ENCODE assay signal across 24 cellular contexts in the genomic region with DNA sequence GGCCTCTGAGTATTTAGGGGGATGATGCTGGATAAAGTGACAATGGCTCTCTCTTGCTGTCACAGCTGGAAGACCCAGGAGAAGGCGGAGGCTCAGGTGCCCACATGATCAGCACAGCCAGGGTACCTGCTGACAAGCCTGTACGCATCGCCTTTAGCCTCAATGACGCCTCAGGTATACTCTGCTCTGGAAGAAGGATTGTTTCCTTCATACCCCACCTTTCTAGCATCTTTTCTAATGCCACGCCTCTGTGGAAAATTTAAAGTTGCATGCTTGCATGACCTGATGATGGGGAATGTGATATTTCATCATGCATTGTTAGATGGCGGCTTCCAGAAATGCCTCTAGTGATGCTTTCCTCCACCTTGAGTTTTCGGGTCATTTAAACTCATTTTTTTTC. TPM values are rescaled to one million over a fixed set of nuclear protein-coding genes. Genes with fewer than 3 reads are reported as not detected.
A peak's percentile ranks its signal among the peaks of the same experiment; 100 is the strongest.
DNase-seq lines count a peak whose midpoint lies in the region; ATAC-seq and TF ChIP-seq lines count a peak whose summit lies in the region.
"Had no signal": no experiment of that assay in that cellular context is flagged by ENCODE, and none has a peak within 500 bp of the region (broad histone marks: within the 10 kb centered on the region; RNA-seq: fewer than 3 reads in every experiment).

No MANE protein-coding gene starts in this region.

- H3K23ac ChIP-seq in mesenchymal stem cell (ENCODE audit: low read length in 2 of 2) (no peak overlapping the region), trophoblast cell (ENCODE audit: low read length) (no peak overlapping the region)

- H3K36me3 ChIP-seq in GM23338 (ENCODE audit: insufficient read depth) (no peaks in the 10 kb centered on the region), mesenchymal stem cell (ENCODE audit: control insufficient read depth in 1 of 2, insufficient read depth in 2 of 2, low read depth in 1 of 2, low read length in 2 of 2) (peaks cover 4 to 8% of the 10 kb centered on the region in 2 experiments), trophoblast cell (ENCODE audit: control insufficient read depth in 1 of 2, insufficient read depth in 2 of 2, low read length in 2 of 2) (no peaks in the 10 kb centered on the region)
- H3K36me3 ChIP-seq: BE2C; BLaER1 treated with 17β-estradiol and CSF1 and Interleukin-3, amounts not matched to agents 10 nM and 100 nM; HAP-1 had no signal

- DNase-seq in GM23338 (ENCODE audit: low spot score): no peak
- DNase-seq in NCI-H226: peak; percentile 12
- no peak for DNase-seq in mesenchymal stem cell
- peak; percentile 86 to 97 for DNase-seq in trophoblast cell
- DNase-seq in omental fat pad (ENCODE audit: low spot score): no peak
- no peak for DNase-seq in NAMALWA (ENCODE audit: low spot score)
- no peak for DNase-seq in NCI-H2107 (lab: John Stamatoyannopoulos, UW)
- no peak for DNase-seq in activated naive CD4-positive, alpha-beta T cell treated with anti-CD3 and anti-CD28 coated beads for 36 hours
- DNase-seq: 8988T; ACHN; AML-193; BE2C; CD4-positive, alpha-beta T cell; CD8-positive, alpha-beta memory T cell; DMS 273 treated with DMSO at 0.1 percent for 48 hours; EL; GDM1; GOT3; HFFc6 had no signal

- H3F3A ChIP-seq in GM23338 (replicated peaks; ENCODE audit: low read depth): no peaks in the 10 kb centered on the region

- H2BK12ac ChIP-seq in mesenchymal stem cell (ENCODE audit: low read length in 2 of 2) (peak overlapping the region in 1 of 2 experiments; percentile 21), trophoblast cell (ENCODE audit: low read length) (no peak overlapping the region)

- H3K14ac ChIP-seq in mesenchymal stem cell (ENCODE audit: low read length in 2 of 2): no peak overlapping the region
- H3K14ac ChIP-seq in trophoblast cell (ENCODE audit: low read length): no peak overlapping the region

- H3K9me3 Mint-ChIP-seq in GM23338: peaks cover 3% of the 10 kb centered on the region; the same call in 1 of the 3 replicates
- H3K9me3 Mint-ChIP-seq in activated naive CD4-positive, alpha-beta T cell treated with anti-CD3 and anti-CD28 coated beads for 36 hours: peaks cover 3% of the 10 kb centered on the region
- H3K9me3 Mint-ChIP-seq: HFFc6 had no signal

- no peak overlapping the region for H3K4me2 ChIP-seq in GM23338
- H3K4me2 ChIP-seq in mesenchymal stem cell (ENCODE audit: low read length, poor library complexity, severe bottlenecking): peak overlapping the region; percentile 34
- H3K4me2 ChIP-seq in trophoblast cell (ENCODE audit: low read length): no peak overlapping the region
- H3K4me2 ChIP-seq: A549; BLaER1 treated with 17β-estradiol and CSF1 and Interleukin-3, amounts not matched to agents 10 nM and 100 nM had no signal

- WGBS in mesenchymal stem cell: 86% methylated on average over 3 of the region's 7 CpGs
- no CpG with 5 or more reads among the region's 7 CpGs for WGBS in trophoblast cell (ENCODE audit: extremely low coverage, insufficient coverage, insufficient read length)

- intact Hi-C loops in activated naive CD4-positive, alpha-beta T cell treated with anti-CD3 and anti-CD28 coated beads for 36 hours (cut with micrococcal nuclease): no loop called here

- H3K27me3 Mint-ChIP-seq in GM23338 (ENCODE audit: insufficient read depth, low read depth, poor library complexity): peaks cover 10% of the 10 kb centered on the region
- H3K27me3 Mint-ChIP-seq in activated naive CD4-positive, alpha-beta T cell treated with anti-CD3 and anti-CD28 coated beads for 36 hours (ENCODE audit: low read depth): no peaks in the 10 kb centered on the region
- H3K27me3 Mint-ChIP-seq: CD4-positive, alpha-beta T cell; CD8-positive, alpha-beta memory T cell had no signal

- H2BK120ac ChIP-seq in mesenchymal stem cell (ENCODE audit: low read depth, low read length) (no peak overlapping the region), trophoblast cell (ENCODE audit: insufficient read depth, low read length, poor library complexity) (no peak overlapping the region)

- H3K4me1 Mint-ChIP-seq in GM23338: peaks cover 5% of the 10 kb centered on the region; the same call in 1 of the 3 replicates
- no peaks in the 10 kb centered on the region for H3K4me1 Mint-ChIP-seq in activated naive CD4-positive, alpha-beta T cell treated with anti-CD3 and anti-CD28 coated beads for 36 hours (ENCODE audit: low read depth)
- H3K4me1 Mint-ChIP-seq: CD8-positive, alpha-beta memory T cell had no signal

- H4K91ac ChIP-seq in mesenchymal stem cell (ENCODE audit: low read length): no peak overlapping the region
- no peak overlapping the region for H4K91ac ChIP-seq in trophoblast cell (ENCODE audit: low read depth, low read length)

- H3K18ac ChIP-seq in mesenchymal stem cell (ENCODE audit: low read depth in 1 of 2, low read length in 2 of 2) (peak overlapping the region in 1 of 2 experiments; percentile 18), trophoblast cell (ENCODE audit: low read length) (no peak overlapping the region)

- H2BK15ac ChIP-seq in mesenchymal stem cell (ENCODE audit: low read depth, poor library complexity, severe bottlenecking): no peak overlapping the region

- H3K9me3 ChIP-seq in mesenchymal stem cell (ENCODE audit: control insufficient read depth, low read length) (no peaks in the 10 kb centered on the region), trophoblast cell (ENCODE audit: insufficient read depth, low read depth, low read length) (no peaks in the 10 kb centered on the region)
- H3K9me3 ChIP-seq: A549, BE2C, HAP-1 had no signal

- TF ChIP-seq CTCF in GM23338 (conservative IDR thresholded peaks at IDR 0.05; ENCODE audit: low read depth in 2 of 2): no peak
- no peak for TF ChIP-seq CTCF in omental fat pad (IDR thresholded peaks at IDR 0.05)

- no peak overlapping the region for H4K12ac ChIP-seq in trophoblast cell (ENCODE audit: low read depth, low read length)

- H4K20me1 ChIP-seq in GM23338 (replicated peaks; ENCODE audit: insufficient read depth): no peaks in the 10 kb centered on the region
- H4K20me1 ChIP-seq: BLaER1 treated with 17β-estradiol and CSF1 and Interleukin-3, amounts not matched to agents 10 nM and 100 nM had no signal

- H3K4me3 Mint-ChIP-seq in GM23338: no peak overlapping the region
- no peak overlapping the region for H3K4me3 Mint-ChIP-seq in activated naive CD4-positive, alpha-beta T cell treated with anti-CD3 and anti-CD28 coated beads for 36 hours
- H3K4me3 Mint-ChIP-seq: CD14-positive monocyte; CD4-positive, alpha-beta T cell; CD8-positive, alpha-beta memory T cell; HFFc6 had no signal

- H3K27me3 ChIP-seq in GM23338 (ENCODE audit: insufficient read depth): no peaks in the 10 kb centered on the region
- no peaks in the 10 kb centered on the region for H3K27me3 ChIP-seq in mesenchymal stem cell (ENCODE audit: control insufficient read depth in 1 of 2, insufficient read depth in 1 of 2, low read length in 2 of 2)
- no peaks in the 10 kb centered on the region for H3K27me3 ChIP-seq in trophoblast cell (ENCODE audit: insufficient read depth, low read length)
- H3K27me3 ChIP-seq: BLaER1 treated with 17β-estradiol and CSF1 and Interleukin-3, amounts not matched to agents 10 nM and 100 nM had no signal

- no peaks in the 10 kb centered on the region for H3K4me1 ChIP-seq in GM23338 (ENCODE audit: insufficient read depth)
- H3K4me1 ChIP-seq in mesenchymal stem cell (ENCODE audit: control insufficient read depth, insufficient read depth, low read depth, low read length): peaks cover 7% of the 10 kb centered on the region
- no peaks in the 10 kb centered on the region for H3K4me1 ChIP-seq in trophoblast cell (ENCODE audit: control insufficient read depth in 1 of 2, insufficient read depth in 2 of 2, low read length in 2 of 2)
- H3K4me1 ChIP-seq: A549, BE2C, HAP-1 had no signal

- H3K4me3 ChIP-seq in GM23338 (no peak overlapping the region), mesenchymal stem cell (ENCODE audit: insufficient read depth in 1 of 2, low read depth in 1 of 2, low read length in 2 of 2) (no peak overlapping the region), trophoblast cell (ENCODE audit: low read depth, low read length) (no peak overlapping the region)
- H3K4me3 ChIP-seq: A549; BLaER1 treated with 17β-estradiol and CSF1 and Interleukin-3, amounts not matched to agents 10 nM and 100 nM; GM12878; HAP-1 had no signal

- ATAC-seq in GM23338 (peak; percentile 26; the same call in 1 of the 3 replicates), omental fat pad (ENCODE audit: low FRiP score) (no peak)
- ATAC-seq: A549, GM12878 had no signal

- H2AK5ac ChIP-seq in mesenchymal stem cell (ENCODE audit: low read length, severe bottlenecking): no peak overlapping the region
- no peak overlapping the region for H2AK5ac ChIP-seq in trophoblast cell (ENCODE audit: low read length)

- H3K79me2 ChIP-seq in GM23338 (replicated peaks; ENCODE audit: insufficient read depth) (no peaks in the 10 kb centered on the region), trophoblast cell (ENCODE audit: control insufficient read depth, insufficient read depth, low read length, poor library complexity) (no peaks in the 10 kb centered on the region)

- H2AFZ ChIP-seq in GM23338: no peak overlapping the region
- H2AFZ ChIP-seq in mesenchymal stem cell (ENCODE audit: low read depth, low read length): no peak overlapping the region
- H2AFZ ChIP-seq in trophoblast cell (ENCODE audit: insufficient read depth, low read length, poor library complexity): no peak overlapping the region

- H2BK5ac ChIP-seq in mesenchymal stem cell (ENCODE audit: low read depth, low read length, poor library complexity, severe bottlenecking) (no peak overlapping the region), trophoblast cell (ENCODE audit: low read depth, low read length, poor library complexity) (no peak overlapping the region)

- H3K27ac ChIP-seq in GM23338 (ENCODE audit: low read depth) (no peak overlapping the region), mesenchymal stem cell (ENCODE audit: low read length, poor library complexity, severe bottlenecking) (no peak overlapping the region), trophoblast cell (ENCODE audit: low read depth, low read length) (no peak overlapping the region)
- H3K27ac ChIP-seq: A549; BLaER1 treated with 17β-estradiol and CSF1 and Interleukin-3, amounts not matched to agents 10 nM and 100 nM had no signal

- H3K9ac ChIP-seq in mesenchymal stem cell (ENCODE audit: low read length): no peak overlapping the region
- H3K9ac ChIP-seq in trophoblast cell (ENCODE audit: low read length): no peak overlapping the region
- H3K9ac ChIP-seq: BLaER1 treated with 17β-estradiol and CSF1 and Interleukin-3, amounts not matched to agents 10 nM and 100 nM had no signal

- peaks cover 11% of the 10 kb centered on the region for H3K79me1 ChIP-seq in mesenchymal stem cell (replicated peaks; ENCODE audit: low read length, poor library complexity, severe bottlenecking)
- no peaks in the 10 kb centered on the region for H3K79me1 ChIP-seq in trophoblast cell (ENCODE audit: low read length)

- no peak overlapping the region for H3K27ac Mint-ChIP-seq in GM23338
- H3K27ac Mint-ChIP-seq in activated naive CD4-positive, alpha-beta T cell treated with anti-CD3 and anti-CD28 coated beads for 36 hours: no peak overlapping the region
- H3K27ac Mint-ChIP-seq: CD14-positive monocyte; CD4-positive, alpha-beta T cell; CD8-positive, alpha-beta memory T cell; HFFc6 had no signal

- CTCF ChIA-PET in activated naive CD4-positive, alpha-beta T cell treated with anti-CD3 and anti-CD28 coated beads for 36 hours (lab: Charles Lee): no interaction called here

- no peaks in the 10 kb centered on the region for H3K36me3 Mint-ChIP-seq in GM23338 (ENCODE audit: low read depth)
- H3K36me3 Mint-ChIP-seq in activated naive CD4-positive, alpha-beta T cell treated with anti-CD3 and anti-CD28 coated beads for 36 hours (ENCODE audit: low read depth): no peaks in the 10 kb centered on the region

- H3K9me2 ChIP-seq in GM23338 (ENCODE audit: insufficient read depth): no peaks in the 10 kb centered on the region

- H3K4ac ChIP-seq in mesenchymal stem cell (ENCODE audit: low read depth in 1 of 2, low read length in 2 of 2) (no peak overlapping the region), trophoblast cell (ENCODE audit: low read depth, low read length) (no peak overlapping the region)

- H4K8ac ChIP-seq in mesenchymal stem cell (ENCODE audit: low read length) (peak overlapping the region; percentile 4), trophoblast cell (ENCODE audit: low read depth, low read length) (no peak overlapping the region)

RNA-seq across cellular contexts. Expression of a gene that starts 2.8 kb away (rescaled TPM):
- 1.2 and 3.6 TPM in 2 replicates for total RNA-seq in GM23338 (2014; rRNA removed; shearing (Covaris generic))
- 2.0 and 2.4 TPM in 2 replicates for polyA plus RNA-seq in GM23338 (2016; fragmentation: Nextera tagmentation; extraction: Ambion mirVana)
- polyA plus RNA-seq in mesenchymal stem cell (2013, experiment 1 of 2): 16.6 TPM
- 16.7 TPM for polyA plus RNA-seq in mesenchymal stem cell (2013, experiment 2 of 2)
- polyA plus RNA-seq in trophoblast cell (2013): 0.10 and 0.11 TPM in 2 replicates
- total RNA-seq in omental fat pad: 1 to 10 TPM; 5.1 to 7.1 (median 5.9) TPM
- total RNA-seq in activated naive CD4-positive, alpha-beta T cell treated with anti-CD3 and anti-CD28 coated beads for 36 hours: 1 to 10 TPM; 4.9 to 6.3 TPM

RNA-seq across cellular contexts. Expression of a gene that starts 59.8 kb away (rescaled TPM):
- 292 and 329 TPM in 2 replicates for total RNA-seq in GM23338 (2014; rRNA removed; shearing (Covaris generic))
- 270 and 304 TPM in 2 replicates for polyA plus RNA-seq in GM23338 (2016; fragmentation: Nextera tagmentation; extraction: Ambion mirVana)
- polyA plus RNA-seq in mesenchymal stem cell (2013, experiment 1 of 2): 130 TPM
- 133 TPM for polyA plus RNA-seq in mesenchymal stem cell (2013, experiment 2 of 2)
- polyA plus RNA-seq in trophoblast cell (2013): 204 and 209 TPM in 2 replicates
- total RNA-seq in omental fat pad: 100 to 1,000 TPM in 3 of 4 donors, 10 to 100 TPM in 1; 68.9 to 132 (median 113) TPM
- total RNA-seq in activated naive CD4-positive, alpha-beta T cell treated with anti-CD3 and anti-CD28 coated beads for 36 hours: 100 to 1,000 TPM; 482 to 515 TPM

Comparison
In these comparisons a context has a peak if more than half of its experiments do, and no peak if none do; other contexts are left out.
1. DNase-seq: peak in NCI-H226 (single experiment) and trophoblast cell (2 of 2); none in GM23338 (single experiment), mesenchymal stem cell (single experiment), omental fat pad (single experiment), NAMALWA (single experiment), NCI-H2107 (single experiment) and activated naive CD4-positive, alpha-beta T cell treated with anti-CD3 and anti-CD28 coated beads for 36 hours (single experiment).